Comparison of ENCODE assay signal across 27 cellular contexts in genomic region chr7:31084226-31084625, GRCh38. TPM values are rescaled to one million over a fixed set of nuclear protein-coding genes. Genes with fewer than 3 reads are reported as not detected.
"Had no signal": no experiment of that assay in that cellular context is flagged by ENCODE, and none has a peak within 500 bp of the region (broad histone marks: within the 10 kb centered on the region; RNA-seq: fewer than 3 reads in every experiment).

No MANE protein-coding gene starts in this region.

- H3K9ac ChIP-seq: KMS-11 had no signal

- H3K4me1 Mint-ChIP-seq: activated B cell treated with CpG ODN at 0.5 μM for 24 hours; activated CD4-positive, alpha-beta T cell treated with anti-CD3 and anti-CD28 coated beads, Interleukin-2, amount 10 ng/mL, durations not matched to agents 24 days and 14 days; activated CD8-positive, alpha-beta memory T cell treated with anti-CD3 and anti-CD28 coated beads, Interleukin-2, amount 10 ng/mL, durations not matched to agents 7 days and 5 days; activated naive CD4-positive, alpha-beta T cell treated with anti-CD3 and anti-CD28 coated beads, Interleukin-2, amount 50 U/mL, for 24 hours had no signal

- H3K27ac ChIP-seq: KMS-11, PC-9 had no signal

- DNase-seq: activated B cell treated with CpG ODN at 0.5 μM for 24 hours; activated CD4-positive, alpha-beta T cell treated with anti-CD3 and anti-CD28 coated beads for 1 hour; activated CD4-positive, alpha-beta T cell treated with anti-CD3 and anti-CD28 coated beads, Interleukin-2, amount 10 ng/mL, durations not matched to agents 24 days and 14 days; activated CD4-positive, alpha-beta T cell treated with anti-CD3 and anti-CD28 coated beads, Interleukin-2, amount 50 U/mL, for 48 hours; activated CD8-positive, alpha-beta memory T cell treated with anti-CD3 and anti-CD28 coated beads, Interleukin-2, amount 10 ng/mL, durations not matched to agents 7 days and 5 days; activated effector memory CD4-positive, alpha-beta T cell treated with Interleukin-2 at 50 U/mL for 16 hours; activated naive CD4-positive, alpha-beta T cell; activated T-cell treated with anti-CD3 and anti-CD28 coated beads, Interleukin-2, amount 50 U/mL, for 24 hours; central memory CD4-positive, alpha-beta T cell; NCI-H1092; NCI-H1417; NCI-H1694; NCI-H2029; NCI-H2107; NCI-H2171 treated with DMSO at 0.1 percent for 48 hours; NCI-H510A treated with DMSO at 0.1 percent for 48 hours; NCI-H69; PC-9; SIG-M5; T-helper 2 cell; T1000 had no signal

- H3K27ac Mint-ChIP-seq: activated B cell treated with CpG ODN at 0.5 μM for 24 hours; activated CD4-positive, alpha-beta T cell treated with anti-CD3 and anti-CD28 coated beads, Interleukin-2, amount 10 ng/mL, durations not matched to agents 24 days and 14 days; activated CD8-positive, alpha-beta memory T cell treated with anti-CD3 and anti-CD28 coated beads, Interleukin-2, amount 10 ng/mL, durations not matched to agents 7 days and 5 days; activated naive CD4-positive, alpha-beta T cell treated with anti-CD3 and anti-CD28 coated beads, Interleukin-2, amount 50 U/mL, for 24 hours; activated T-cell treated with anti-CD3 and anti-CD28 coated beads, Interleukin-2, amount 50 U/mL, for 24 hours; activated T-helper 1 cell treated with anti-CD3 and anti-CD28 coated beads, Interleukin-12 subunit alpha, Interleukin-12 subunit beta, Interleukin-2, Interleukin-4 antibody, amounts not matched to agents 30 ng/mL and 10 ng/mL and 1 ng/mL, durations not matched to agents 14 hours and 24 hours and 36 hours had no signal

- H3K4me3 Mint-ChIP-seq: activated B cell treated with CpG ODN at 0.5 μM for 24 hours; activated CD4-positive, alpha-beta T cell treated with anti-CD3 and anti-CD28 coated beads, Interleukin-2, amount 10 ng/mL, durations not matched to agents 24 days and 14 days; activated CD8-positive, alpha-beta memory T cell treated with anti-CD3 and anti-CD28 coated beads, Interleukin-2, amount 10 ng/mL, durations not matched to agents 7 days and 5 days; activated naive CD4-positive, alpha-beta T cell treated with anti-CD3 and anti-CD28 coated beads, Interleukin-2, amount 50 U/mL, for 24 hours; activated T-cell treated with anti-CD3 and anti-CD28 coated beads, Interleukin-2, amount 50 U/mL, for 24 hours; activated T-helper 1 cell treated with anti-CD3 and anti-CD28 coated beads, Interleukin-12 subunit alpha, Interleukin-12 subunit beta, Interleukin-2, Interleukin-4 antibody, amounts not matched to agents 30 ng/mL and 10 ng/mL and 1 ng/mL, durations not matched to agents 14 hours and 24 hours and 36 hours had no signal

- H3K4me3 ChIP-seq: PC-9 had no signal

- ATAC-seq: activated CD8-positive, alpha-beta memory T cell treated with anti-CD3 and anti-CD28 coated beads, Interleukin-2, amount 10 ng/mL, durations not matched to agents 7 days and 5 days had no signal

- H3K9me3 Mint-ChIP-seq: activated B cell treated with CpG ODN at 0.5 μM for 24 hours; activated CD4-positive, alpha-beta T cell treated with anti-CD3 and anti-CD28 coated beads, Interleukin-2, amount 10 ng/mL, durations not matched to agents 24 days and 14 days; activated naive CD4-positive, alpha-beta T cell treated with anti-CD3 and anti-CD28 coated beads, Interleukin-2, amount 50 U/mL, for 24 hours; activated T-cell treated with anti-CD3 and anti-CD28 coated beads, Interleukin-2, amount 50 U/mL, for 24 hours; activated T-helper 1 cell treated with anti-CD3 and anti-CD28 coated beads, Interleukin-12 subunit alpha, Interleukin-12 subunit beta, Interleukin-2, Interleukin-4 antibody, amounts not matched to agents 30 ng/mL and 10 ng/mL and 1 ng/mL, durations not matched to agents 14 hours and 24 hours and 36 hours had no signal

- H2AFZ ChIP-seq: PC-9 had no signal

- FAIRE-seq: TTC549 had no signal

- H3K4me2 ChIP-seq: KMS-11, PC-9 had no signal

- H3K36me3 Mint-ChIP-seq: activated CD8-positive, alpha-beta memory T cell treated with anti-CD3 and anti-CD28 coated beads, Interleukin-2, amount 10 ng/mL, durations not matched to agents 7 days and 5 days; activated naive CD4-positive, alpha-beta T cell treated with anti-CD3 and anti-CD28 coated beads, Interleukin-2, amount 50 U/mL, for 24 hours had no signal

RNA-seq across cellular contexts. Expression of gene ADCYAP1R1, which starts 32.1 kb away (rescaled TPM):
- total RNA-seq: activated B cell treated with CpG ODN at 0.5 μM for 24 hours; activated CD4-positive, alpha-beta T cell treated with anti-CD3 and anti-CD28 coated beads, Interleukin-2, amount 10 ng/mL, durations not matched to agents 24 days and 14 days; activated CD8-positive, alpha-beta memory T cell treated with anti-CD3 and anti-CD28 coated beads, Interleukin-2, amount 10 ng/mL, durations not matched to agents 7 days and 5 days; activated T-helper 1 cell treated with anti-CD3 and anti-CD28 coated beads, Interleukin-12 subunit alpha, Interleukin-12 subunit beta, Interleukin-2, Interleukin-4 antibody, amounts not matched to agents 30 ng/mL and 10 ng/mL and 1 ng/mL, durations not matched to agents 14 hours and 24 hours and 36 hours; bronchial epithelial cell; MCF 10A; PC-9 had no signal
